In genomic region chr16:27597361-27597760, GRCh38 we compare ENCODE assay signal across 29 cellular contexts.
"Had no signal": no experiment of that assay in that cellular context is flagged by ENCODE, and none has a peak within 500 bp of the region (broad histone marks: within the 10 kb centered on the region; RNA-seq: fewer than 3 reads in every experiment).

No MANE protein-coding gene starts in this region.

- H3K27me3 Mint-ChIP-seq: activated B cell treated with CpG ODN at 0.5 μM for 24 hours; activated CD8-positive, alpha-beta T cell treated with anti-CD3 and anti-CD28 coated beads for 36 hours; activated naive CD4-positive, alpha-beta T cell treated with anti-CD3 and anti-CD28 coated beads, Interleukin-2, amount 50 U/mL, for 24 hours; activated naive CD8-positive, alpha-beta T cell treated with anti-CD3 and anti-CD28 coated beads for 36 hours; activated naive CD8-positive, alpha-beta T cell treated with anti-CD3 and anti-CD28 coated beads, Interleukin-2, amount 50 U/mL, for 24 hours; central memory CD8-positive, alpha-beta T cell; T-cell had no signal

- H3K27ac Mint-ChIP-seq: activated B cell treated with CpG ODN at 0.5 μM for 24 hours; activated CD8-positive, alpha-beta T cell treated with anti-CD3 and anti-CD28 coated beads for 36 hours; activated naive CD4-positive, alpha-beta T cell treated with anti-CD3 and anti-CD28 coated beads for 36 hours; activated naive CD4-positive, alpha-beta T cell treated with anti-CD3 and anti-CD28 coated beads, Interleukin-2, amount 50 U/mL, for 24 hours; activated naive CD8-positive, alpha-beta T cell treated with anti-CD3 and anti-CD28 coated beads for 36 hours; activated naive CD8-positive, alpha-beta T cell treated with anti-CD3 and anti-CD28 coated beads, Interleukin-2, amount 50 U/mL, for 24 hours; activated T-helper 1 cell treated with anti-CD3 and anti-CD28 coated beads, Interleukin-12 subunit alpha, Interleukin-12 subunit beta, Interleukin-2, Interleukin-4 antibody, amounts not matched to agents 30 ng/mL and 10 ng/mL and 1 ng/mL, durations not matched to agents 14 hours and 24 hours and 36 hours; activated T-helper 2 cell treated with anti-CD3 and anti-CD28 coated beads, Interferon-gamma antibody, Interleukin-2, Interleukin-4, amounts not matched to agents 10 μg/mL and 5 μg/mL and 100 μg/mL, durations not matched to agents 14 hours and 24 hours and 36 hours; endodermal cell; T-cell; T-helper 1 cell treated with Interleukin-12 subunit alpha and Interleukin-12 subunit beta and Interleukin-4 antibody, amounts not matched to agents 30 μg/mL and 1 μg/mL, for 36 hours had no signal

- H3K9me3 Mint-ChIP-seq: activated B cell treated with CpG ODN at 0.5 μM for 24 hours; activated CD8-positive, alpha-beta T cell treated with anti-CD3 and anti-CD28 coated beads for 36 hours; activated naive CD4-positive, alpha-beta T cell treated with anti-CD3 and anti-CD28 coated beads for 36 hours; activated naive CD4-positive, alpha-beta T cell treated with anti-CD3 and anti-CD28 coated beads, Interleukin-2, amount 50 U/mL, for 24 hours; activated naive CD8-positive, alpha-beta T cell treated with anti-CD3 and anti-CD28 coated beads for 36 hours; activated naive CD8-positive, alpha-beta T cell treated with anti-CD3 and anti-CD28 coated beads, Interleukin-2, amount 50 U/mL, for 24 hours; activated T-helper 1 cell treated with anti-CD3 and anti-CD28 coated beads, Interleukin-12 subunit alpha, Interleukin-12 subunit beta, Interleukin-2, Interleukin-4 antibody, amounts not matched to agents 30 ng/mL and 10 ng/mL and 1 ng/mL, durations not matched to agents 14 hours and 24 hours and 36 hours; activated T-helper 2 cell treated with anti-CD3 and anti-CD28 coated beads, Interferon-gamma antibody, Interleukin-2, Interleukin-4, amounts not matched to agents 10 μg/mL and 5 μg/mL and 100 μg/mL, durations not matched to agents 14 hours and 24 hours and 36 hours; central memory CD8-positive, alpha-beta T cell; endodermal cell; T-cell; T-helper 1 cell treated with Interleukin-12 subunit alpha and Interleukin-12 subunit beta and Interleukin-4 antibody, amounts not matched to agents 30 μg/mL and 1 μg/mL, for 36 hours had no signal

- H3K27ac ChIP-seq: brain microvascular endothelial cell, WERI-Rb-1 had no signal

- H3K4me1 Mint-ChIP-seq: activated naive CD4-positive, alpha-beta T cell treated with anti-CD3 and anti-CD28 coated beads, Interleukin-2, amount 50 U/mL, for 24 hours; activated naive CD8-positive, alpha-beta T cell treated with anti-CD3 and anti-CD28 coated beads for 36 hours; activated naive CD8-positive, alpha-beta T cell treated with anti-CD3 and anti-CD28 coated beads, Interleukin-2, amount 50 U/mL, for 24 hours; central memory CD8-positive, alpha-beta T cell; T-cell had no signal

- H3K4me3 Mint-ChIP-seq: activated B cell treated with CpG ODN at 0.5 μM for 24 hours; activated CD8-positive, alpha-beta T cell treated with anti-CD3 and anti-CD28 coated beads for 36 hours; activated naive CD4-positive, alpha-beta T cell treated with anti-CD3 and anti-CD28 coated beads for 36 hours; activated naive CD4-positive, alpha-beta T cell treated with anti-CD3 and anti-CD28 coated beads, Interleukin-2, amount 50 U/mL, for 24 hours; activated naive CD8-positive, alpha-beta T cell treated with anti-CD3 and anti-CD28 coated beads for 36 hours; activated naive CD8-positive, alpha-beta T cell treated with anti-CD3 and anti-CD28 coated beads, Interleukin-2, amount 50 U/mL, for 24 hours; activated T-helper 1 cell treated with anti-CD3 and anti-CD28 coated beads, Interleukin-12 subunit alpha, Interleukin-12 subunit beta, Interleukin-2, Interleukin-4 antibody, amounts not matched to agents 30 ng/mL and 10 ng/mL and 1 ng/mL, durations not matched to agents 14 hours and 24 hours and 36 hours; central memory CD8-positive, alpha-beta T cell; endodermal cell; T-cell; T-helper 1 cell treated with Interleukin-12 subunit alpha and Interleukin-12 subunit beta and Interleukin-4 antibody, amounts not matched to agents 30 μg/mL and 1 μg/mL, for 36 hours had no signal

- ATAC-seq: activated CD4-positive, CD25-positive, alpha-beta regulatory T cell treated with anti-CD3 and anti-CD28 coated beads, Interleukin-2, amount 50 U/mL, for 24 hours; activated CD8-positive, alpha-beta T cell treated with anti-CD3 and anti-CD28 coated beads for 36 hours; activated naive CD8-positive, alpha-beta T cell treated with anti-CD3 and anti-CD28 coated beads, Interleukin-2, amount 50 U/mL, for 24 hours; esophagus mucosa; T-cell had no signal

- H3K36me3 ChIP-seq: brain microvascular endothelial cell, WERI-Rb-1 had no signal

- H3K27me3 ChIP-seq: brain microvascular endothelial cell had no signal

- DNase-seq: activated B cell treated with CpG ODN at 0.5 μM for 24 hours; activated CD4-positive, alpha-beta T cell treated with anti-CD3 and anti-CD28 coated beads for 48 hours; activated CD4-positive, alpha-beta T cell treated with anti-CD3 and anti-CD28 coated beads, Interleukin-2, amount 50 U/mL, for 1 hour; activated CD4-positive, alpha-beta T cell treated with anti-CD3 and anti-CD28 coated beads, Interleukin-2, amount 50 U/mL, for 48 hours; activated CD8-positive, alpha-beta memory T cell treated with anti-CD3 and anti-CD28 coated beads for 24 hours; activated CD8-positive, alpha-beta T cell treated with anti-CD3 and anti-CD28 coated beads for 36 hours; activated effector memory CD4-positive, alpha-beta T cell treated with anti-CD3 and anti-CD28 coated beads, Interleukin-2, amount 50 U/mL, for 16 hours; activated naive CD4-positive, alpha-beta T cell treated with anti-CD3 and anti-CD28 coated beads for 36 hours; activated naive CD8-positive, alpha-beta T cell treated with anti-CD3 and anti-CD28 coated beads for 36 hours; activated naive CD8-positive, alpha-beta T cell treated with anti-CD3 and anti-CD28 coated beads, Interleukin-2, amount 50 U/mL, for 24 hours; activated T-cell treated with anti-CD3 and anti-CD28 coated beads, Interleukin-2, amount 50 U/mL, for 48 hours; amniotic stem cell; anterior cingulate cortex; brain microvascular endothelial cell; cortex of kidney; effector memory CD4-positive, alpha-beta T cell; endodermal cell; foreskin fibroblast; head of caudate nucleus; T-cell; T-helper 9 cell; WERI-Rb-1 had no signal
